ENCODE assay signal across 1 cellular context in genomic region chr2:212135739-212136138, GRCh38.
A peak's percentile ranks its signal among the peaks of the same experiment; 100 is the strongest.
TF ChIP-seq lines count a peak whose summit lies in the region.

No MANE protein-coding gene starts in this region.

TF ChIP-seq in HEK293, 187 proteins besides CTCF, POLR2A, EP300 and RAD21 (continued from another document):
- TF ChIP-seq ZNF596 (tag by site-specific recombination; IDR thresholded peaks at IDR 0.05) (peak; percentile 53; the same call in 1 of the 2 replicates), ZIC2 (tag by site-specific recombination; IDR thresholded peaks at IDR 0.05) (peak; percentile 58), ZNF426 (tag by site-specific recombination; IDR thresholded peaks at IDR 0.05) (no peak)
